In the genomic region with DNA sequence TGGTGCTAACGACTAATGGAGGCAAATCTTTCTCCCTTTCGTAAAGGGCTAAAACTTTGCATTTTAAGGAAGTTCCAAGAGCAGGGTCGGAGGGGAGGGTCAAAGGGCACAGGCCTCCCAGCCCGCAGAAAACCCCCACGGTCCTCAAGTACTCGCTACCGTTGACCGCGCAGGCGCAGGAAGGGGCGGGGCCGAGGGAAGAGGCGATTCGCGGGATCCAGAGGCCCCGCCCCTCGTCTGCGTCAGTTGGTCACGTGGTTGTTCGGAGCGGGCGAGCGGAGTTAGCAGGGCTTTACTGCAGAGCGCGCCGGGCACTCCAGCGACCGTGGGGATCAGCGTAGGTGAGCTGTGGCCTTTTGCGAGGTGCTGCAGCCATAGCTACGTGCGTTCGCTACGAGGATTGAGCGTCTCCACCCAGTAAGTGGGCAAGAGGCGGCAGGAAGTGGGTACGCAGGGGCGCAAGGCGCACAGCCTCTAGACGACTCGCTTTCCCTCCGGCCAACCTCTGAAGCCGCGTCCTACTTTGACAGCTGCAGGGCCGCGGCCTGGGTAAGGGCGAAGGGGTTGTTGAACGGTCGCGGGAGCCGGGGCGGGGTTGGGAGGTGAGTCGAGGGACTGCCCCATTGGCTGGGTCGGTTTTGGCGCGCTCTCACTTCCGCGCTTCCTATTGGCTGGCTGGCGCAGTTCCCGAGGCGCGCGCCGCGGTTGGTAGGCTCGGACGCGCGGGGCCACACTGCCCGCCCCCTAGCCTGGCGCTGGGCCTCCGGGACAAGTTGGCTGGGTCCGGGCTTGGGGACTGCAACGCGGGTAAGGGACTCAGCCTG, we compare ENCODE assay signal across 8 cellular contexts. TPM values are rescaled to one million over a fixed set of nuclear protein-coding genes. Genes with fewer than 3 reads are reported as not detected.
A peak's percentile ranks its signal among the peaks of the same experiment; 100 is the strongest.
DNase-seq lines count a peak whose midpoint lies in the region; ATAC-seq and TF ChIP-seq lines count a peak whose summit lies in the region.

A gene (plus strand): TSS at position 242 of the 824 bp plus-strand sequence. CDS start 2,310 bp downstream, outside the sequence.

- H3K4me3 Mint-ChIP-seq in activated CD4-positive, alpha-beta T cell treated with anti-CD3 and anti-CD28 coated beads for 36 hours, result peak within 1 kb of the TSS; percentile 98
- H3K4me3 Mint-ChIP-seq in chondrocyte (ENCODE audit: unreplicated experiment), result peak within 1 kb of the TSS; percentile 99

- H3K36me3 Mint-ChIP-seq in activated CD4-positive, alpha-beta T cell treated with anti-CD3 and anti-CD28 coated beads for 36 hours (ENCODE audit: low read depth), result peaks cover 31% of the 10 kb centered on the region
- H3K36me3 Mint-ChIP-seq in chondrocyte (ENCODE audit: low read depth), result no peaks in the 10 kb centered on the region

- no peaks in the 10 kb centered on the region for H3K27me3 ChIP-seq in BJ (ENCODE audit: control insufficient read depth, insufficient read depth, low read length)
- H3K27me3 ChIP-seq in kidney epithelial cell (ENCODE audit: control insufficient read depth, insufficient read depth, low read length), result no peaks in the 10 kb centered on the region

- POLR2A ChIA-PET in BJ (lab: Charles Lee), result interaction anchor here (1.0 kb wide), 1 partner anchor 128 kb away, joined by 3 read pairs; no protein-coding TSS in a partner anchor
- POLR2A ChIA-PET in activated CD4-positive, alpha-beta T cell treated with anti-CD3 and anti-CD28 coated beads for 36 hours (lab: Charles Lee), result interaction anchor here (0.8 to 1.6 kb wide), 6 partner anchors 10 to 243 kb away, joined by 3 to 12 read pairs (median 4); no protein-coding TSS in a partner anchor

- H3K4me1 Mint-ChIP-seq in activated CD4-positive, alpha-beta T cell treated with anti-CD3 and anti-CD28 coated beads for 36 hours, result peaks cover 26% of the 10 kb centered on the region
- H3K4me1 Mint-ChIP-seq in chondrocyte (ENCODE audit: low read depth), result peaks cover 23% of the 10 kb centered on the region

- H3K27me3 Mint-ChIP-seq in activated CD4-positive, alpha-beta T cell treated with anti-CD3 and anti-CD28 coated beads for 36 hours, result no peaks in the 10 kb centered on the region
- no peaks in the 10 kb centered on the region for H3K27me3 Mint-ChIP-seq in chondrocyte (ENCODE audit: low read depth)

- DNase-seq in BJ (ENCODE audit: low read depth) (peak; percentile 44), GM19240 (ENCODE audit: insufficient read length, low spot score) (peak; percentile 82), NCI-H524 (lab: John Stamatoyannopoulos, UW) (peak; percentile 91 to 97), chondrocyte (ENCODE audit: low spot score) (peak; percentile 99), kidney epithelial cell (ENCODE audit: low read depth) (peak; percentile 69)
- peak; percentile 99 for DNase-seq in activated CD4-positive, alpha-beta T cell treated with anti-CD3 and anti-CD28 coated beads for 36 hours
- DNase-seq in stimulated activated CD4-positive, alpha-beta T cell treated with anti-CD3 and anti-CD28 coated beads, Interleukin-15, amount 100 ng/mL, for 24 hours, result peak; percentile 100

- TF ChIP-seq CTCF in BJ (IDR thresholded peaks at IDR 0.05; ENCODE audit: insufficient read depth, low read depth, low read length) (no peak), chondrocyte (IDR thresholded peaks at IDR 0.05) (no peak), kidney epithelial cell (IDR thresholded peaks at IDR 0.05; ENCODE audit: insufficient read depth, low read length, poor library complexity, severe bottlenecking) (no peak)

- intact Hi-C loops in activated CD4-positive, alpha-beta T cell treated with anti-CD3 and anti-CD28 coated beads for 36 hours (cut with DNase I, micrococcal nuclease), result loop anchor here (1.0 to 10.0 kb wide), 11 partner anchors 32 to 300 kb away; a partner anchor contains a TSS

- no peaks in the 10 kb centered on the region for H3K9me3 Mint-ChIP-seq in activated CD4-positive, alpha-beta T cell treated with anti-CD3 and anti-CD28 coated beads for 36 hours (ENCODE audit: low read depth)
- H3K9me3 Mint-ChIP-seq in chondrocyte (ENCODE audit: low read depth), result no peaks in the 10 kb centered on the region

- peak within 1 kb of the TSS; percentile 99 for H3K27ac Mint-ChIP-seq in activated CD4-positive, alpha-beta T cell treated with anti-CD3 and anti-CD28 coated beads for 36 hours
- H3K27ac Mint-ChIP-seq in chondrocyte (ENCODE audit: unreplicated experiment), result peak within 1 kb of the TSS; percentile 97

- H3K36me3 ChIP-seq in BJ (ENCODE audit: control insufficient read depth, insufficient read depth, low read length) (no peaks in the 10 kb centered on the region), kidney epithelial cell (ENCODE audit: control insufficient read depth, insufficient read depth, low read length) (no peaks in the 10 kb centered on the region)

- H3K4me3 ChIP-seq in BJ (ENCODE audit: low read depth, low read length), result peak within 1 kb of the TSS; percentile 83
- peak within 1 kb of the TSS; percentile 96 for H3K4me3 ChIP-seq in kidney epithelial cell (ENCODE audit: low read depth, low read length)

- ATAC-seq in HG03457 (IDR thresholded peaks at IDR 0.05; ENCODE audit: unreplicated experiment), result peak; percentile 74
- peak; percentile 93 for ATAC-seq in activated CD4-positive, alpha-beta T cell treated with anti-CD3 and anti-CD28 coated beads for 36 hours

- CTCF ChIA-PET in BJ (lab: Yijun Ruan, JAX), result interaction anchor here (1.2 to 1.5 kb wide), 3 partner anchors 48 to 194 kb away, joined by 3 to 5 read pairs (median 3); no protein-coding TSS in a partner anchor
- CTCF ChIA-PET in activated CD4-positive, alpha-beta T cell treated with anti-CD3 and anti-CD28 coated beads for 36 hours (lab: Charles Lee), result interaction anchor here (0.6 to 2.1 kb wide), 15 partner anchors 8 to 381 kb away, joined by 3 to 7 read pairs (median 4); a partner anchor contains a TSS

RNA-seq across cellular contexts. Expression of the gene that starts here (rescaled TPM):
- polyA plus RNA-seq in BJ (2011; rRNA removed), result 13.4 and 17.8 TPM in 2 replicates
- 7.7 and 11.7 TPM in 2 replicates for polyA minus RNA-seq in BJ (2011; rRNA and poly(A)+ RNA removed)
- total RNA-seq in activated CD4-positive, alpha-beta T cell treated with anti-CD3 and anti-CD28 coated beads for 36 hours, result 10 to 100 TPM; 74.0 to 76.1 TPM
- total RNA-seq in chondrocyte (13.6 to 22.9 TPM (median 13.8 TPM) in 3 replicates), kidney epithelial cell (19.8 and 24.0 TPM in 2 replicates)

Comparison
In these comparisons a context has a peak if more than half of its experiments do, and no peak if none do; other contexts are left out.
1. Peak in every context shown above with its lines: DNase-seq, ATAC-seq and H3K4me3 ChIP-seq.
2. DNase-seq: peak in every context shown above with its lines; median percentile 100 in stimulated activated CD4-positive, alpha-beta T cell treated with anti-CD3 and anti-CD28 coated beads, Interleukin-15, amount 100 ng/mL, for 24 hours; 99 in activated CD4-positive, alpha-beta T cell treated with anti-CD3 and anti-CD28 coated beads for 36 hours; 99 in chondrocyte; 94 in NCI-H524; 82 in GM19240; 69 in kidney epithelial cell; 44 in BJ.